ENCODE assay signal across 1 cellular context in genomic region chr17:74527756-74528155, GRCh38.
TF ChIP-seq lines count a peak whose summit lies in the region.

No MANE protein-coding gene starts in this region.

TF ChIP-seq in HepG2, 621 proteins besides CTCF, POLR2A, EP300 and RAD21:
- TF ChIP-seq SALL2 (CRISPR knock-in tag; IDR thresholded peaks at IDR 0.05) (no peak), PATZ1 (CRISPR knock-in tag; IDR thresholded peaks at IDR 0.05) (no peak), RELA (CRISPR knock-in tag; IDR thresholded peaks at IDR 0.05) (no peak), ETV6 (CRISPR knock-in tag; conservative IDR thresholded peaks at IDR 0.05) (no peak), TBX3 (IDR thresholded peaks at IDR 0.05; ENCODE audit: borderline replicate concordance) (no peak), POLR2AphosphoS2 (IDR thresholded peaks at IDR 0.05; ENCODE audit: low read depth, low read length) (no peak), GATAD1 (CRISPR knock-in tag; IDR thresholded peaks at IDR 0.05) (no peak), KLF13 (CRISPR knock-in tag; IDR thresholded peaks at IDR 0.05) (no peak), PREB (CRISPR knock-in tag; IDR thresholded peaks at IDR 0.05) (no peak)
